In genomic region chr6:147508871-147509608, GRCh38 we compare ENCODE assay signal across 9 cellular contexts. TPM values are rescaled to one million over a fixed set of nuclear protein-coding genes. Genes with fewer than 3 reads are reported as not detected.
DNase-seq lines count a peak whose midpoint lies in the region; ATAC-seq, FAIRE-seq and TF ChIP-seq lines count a peak whose summit lies in the region.
"Had no signal": no experiment of that assay in that cellular context is flagged by ENCODE, and none has a peak within 500 bp of the region (broad histone marks: within the 10 kb centered on the region; RNA-seq: fewer than 3 reads in every experiment).

No MANE protein-coding gene starts in this region.

- peaks cover 0 to 64% (median 8%) of the 10 kb centered on the region in 3 donors for H3K27me3 ChIP-seq in psoas muscle (ENCODE audit: insufficient read depth in 3 of 3, low read length in 2 of 3)

- intact Hi-C loops in Right ventricle myocardium superior (cut with DNase I) (no loop called here), psoas muscle (cut with DNase I) (loop anchor here (5.0 to 10.0 kb wide), 6 partner anchors 146 to 956 kb away; no protein-coding TSS in a partner anchor)

- ATAC-seq in Right ventricle myocardium superior (ENCODE audit: poor library complexity): peak; percentile 16
- peak in 1 of 4 donors; percentile 21 for ATAC-seq in psoas muscle
- no peak for ATAC-seq in HG03045 (IDR thresholded peaks at IDR 0.05; ENCODE audit: unreplicated experiment)
- no peak for ATAC-seq in GM21576 (IDR thresholded peaks at IDR 0.05; ENCODE audit: unreplicated experiment)

- peaks cover 9% of the 10 kb centered on the region for H3K4me1 ChIP-seq in psoas muscle

- no peaks in the 10 kb centered on the region for H3K36me3 ChIP-seq in psoas muscle (ENCODE audit: insufficient read depth in 1 of 2, low read depth in 1 of 2)

- WGBS in psoas muscle, 3 donors: 1 to 3% (median 2%) methylated on average over 58 to 73 of the region's 73 CpGs

- no peaks in the 10 kb centered on the region for H3K9me3 ChIP-seq in psoas muscle

- DNase-seq in AG08396 (ENCODE audit: low spot score) (peak; percentile 34), GM19239 (ENCODE audit: insufficient read length, low spot score) (no peak), T1000 (lab: John Stamatoyannopoulos, UW) (peak; percentile 52), Right ventricle myocardium superior (peak; percentile 45), psoas muscle (peak; percentile 13 to 53), NCI-H345 treated with DMSO at 0.1 percent for 48 hours (lab: John Stamatoyannopoulos, UW; ENCODE audit: unreplicated experiment) (no peak)

- peak; percentile 68 for FAIRE-seq in GM19239 (lab: Jason Lieb, UNC)
- FAIRE-seq: endometrium had no signal

- no peak for TF ChIP-seq CTCF in psoas muscle (IDR thresholded peaks at IDR 0.05)

- no peak overlapping the region for H3K27ac ChIP-seq in psoas muscle

- H3K4me3 ChIP-seq in psoas muscle: peak overlapping the region; percentile 74

RNA-seq across cellular contexts. Expression of gene SAMD5, which starts 0.6 kb away (rescaled TPM):
- total RNA-seq in Right ventricle myocardium superior: 1.00 TPM
- under 1 TPM; 0.06 to 0.30 (median 0.20) TPM for total RNA-seq in psoas muscle
- polyA plus RNA-seq in psoas muscle: under 1 TPM; 0.03 to 0.08 (median 0.04) TPM

Comparison
In these comparisons a context has a peak if more than half of its experiments do, and no peak if none do; other contexts are left out.
1. DNase-seq: peak in AG08396 (single experiment), T1000 (single experiment), Right ventricle myocardium superior (single experiment) and psoas muscle (2 of 2); none in GM19239 (single experiment) and NCI-H345 treated with DMSO at 0.1 percent for 48 hours (single experiment).